In the genomic region with DNA sequence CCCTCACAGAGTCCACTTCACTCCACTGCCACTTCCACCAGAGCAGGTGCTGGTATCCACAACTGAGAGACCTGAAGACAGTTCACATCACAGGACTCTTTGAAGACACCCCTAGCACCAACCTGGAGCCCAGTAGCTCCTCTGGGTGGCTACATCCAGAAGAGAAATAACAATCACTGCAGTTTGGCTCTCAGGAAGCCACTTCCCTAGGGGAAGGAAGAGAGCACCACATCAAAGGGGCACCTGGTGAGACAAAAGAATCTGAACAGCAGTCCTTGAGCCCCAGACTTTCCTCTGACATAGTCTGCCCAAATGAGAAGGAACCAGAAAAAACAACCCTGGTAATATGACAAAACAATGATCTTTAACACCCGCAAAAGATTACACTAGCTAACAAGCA, we compare ENCODE assay signal across 21 cellular contexts.
"Had no signal": no experiment of that assay in that cellular context is flagged by ENCODE, and none has a peak within 500 bp of the region (broad histone marks: within the 10 kb centered on the region; RNA-seq: fewer than 3 reads in every experiment).

No MANE protein-coding gene starts in this region.

- H3K27me3 ChIP-seq: colonic mucosa, dorsolateral prefrontal cortex, esophagus muscularis mucosa, gastrocnemius medialis, right lobe of liver, suprapubic skin, thyroid gland had no signal

- H3K9me3 ChIP-seq: colonic mucosa, gastrocnemius medialis, right lobe of liver, thyroid gland had no signal

- ATAC-seq: gastrocnemius medialis; left lobe of liver; natural killer cell treated with Interleukin-12 subunit alpha and Interleukin-12 subunit beta and Interleukin-15 and Interleukin-18, amount 100 ng/mL, for 72 hours; psoas muscle; right lobe of liver; stimulated activated effector memory CD8-positive, alpha-beta T cell treated with anti-CD3 and anti-CD28 coated beads, Interleukin-12 subunit alpha, Interleukin-12 subunit beta, amount 100 ng/mL, for 72 hours; stimulated activated naive CD8-positive, alpha-beta T cell treated with anti-CD3 and anti-CD28 coated beads, Interleukin-15, Interleukin-2, amounts not matched to agents 100 U/mL and 50 U/mL, for 24 hours had no signal

- H3K4me1 ChIP-seq: colonic mucosa, esophagus muscularis mucosa, gastrocnemius medialis, psoas muscle, right lobe of liver, suprapubic skin, thyroid gland had no signal

- H3K4me3 Mint-ChIP-seq: natural killer cell treated with Interleukin-12 subunit alpha and Interleukin-12 subunit beta and Interleukin-15 and Interleukin-18, amount 100 ng/mL, for 72 hours; stimulated activated effector memory CD8-positive, alpha-beta T cell treated with anti-CD3 and anti-CD28 coated beads, Interleukin-12 subunit alpha, Interleukin-12 subunit beta, amount 100 ng/mL, for 72 hours; type B pancreatic cell had no signal

- H3K36me3 Mint-ChIP-seq: stimulated activated effector memory CD8-positive, alpha-beta T cell treated with anti-CD3 and anti-CD28 coated beads, Interleukin-12 subunit alpha, Interleukin-12 subunit beta, amount 100 ng/mL, for 72 hours; type B pancreatic cell had no signal

- FAIRE-seq: endometrium, urothelium cell line had no signal

- H3K4me3 ChIP-seq: colonic mucosa, dorsolateral prefrontal cortex, esophagus muscularis mucosa, gastrocnemius medialis, psoas muscle, right lobe of liver, suprapubic skin, thyroid gland had no signal

- DNase-seq: colonic mucosa; dorsolateral prefrontal cortex; effector CD8-positive, alpha-beta T cell; gastrocnemius medialis; glutamatergic neuron; islet precursor cell; psoas muscle; retina; right lobe of liver; stimulated activated CD4-positive, alpha-beta T cell treated with anti-CD3 and anti-CD28 coated beads, Interleukin-4, amount 100 ng/mL, for 1 hour; stimulated activated CD8-positive, alpha-beta memory T cell treated with anti-CD3 and anti-CD28 coated beads, Interleukin-4, amount 100 ng/mL, for 48 hours; stimulated activated naive CD8-positive, alpha-beta T cell treated with anti-CD3 and anti-CD28 coated beads, Interleukin-15, Interleukin-2, amounts not matched to agents 100 U/mL and 50 U/mL, for 24 hours; thyroid gland had no signal

- H3K27ac ChIP-seq: colonic mucosa, dorsolateral prefrontal cortex, esophagus muscularis mucosa, gastrocnemius medialis, psoas muscle, right lobe of liver, suprapubic skin, thyroid gland had no signal

- H3K27ac Mint-ChIP-seq: natural killer cell treated with Interleukin-12 subunit alpha and Interleukin-12 subunit beta and Interleukin-15 and Interleukin-18, amount 100 ng/mL, for 72 hours; stimulated activated effector memory CD8-positive, alpha-beta T cell treated with anti-CD3 and anti-CD28 coated beads, Interleukin-12 subunit alpha, Interleukin-12 subunit beta, amount 100 ng/mL, for 72 hours; type B pancreatic cell had no signal

- H3K36me3 ChIP-seq: colonic mucosa, esophagus muscularis mucosa, gastrocnemius medialis, right lobe of liver, suprapubic skin, thyroid gland had no signal
